Comparison of ENCODE assay signal across 11 cellular contexts in genomic region chr4:108498925-108499324, GRCh38.
"Had no signal": no experiment of that assay in that cellular context is flagged by ENCODE, and none has a peak within 500 bp of the region (broad histone marks: within the 10 kb centered on the region; RNA-seq: fewer than 3 reads in every experiment).

No MANE protein-coding gene starts in this region.

- H3K4me3 ChIP-seq: GM23248, GM23338, HAP-1 had no signal

- FAIRE-seq: H1, H54 had no signal

- DNase-seq: GM23248, GOT3, H7, H9, HCEC 1CT, HFFc6 had no signal

- H3K4me2 ChIP-seq: GM23338 had no signal

- ATAC-seq: GM23338, HCT116 had no signal

- H3K36me3 ChIP-seq: HAP-1 had no signal

- H2AFZ ChIP-seq: GM23248, GM23338 had no signal

- H3K4me1 ChIP-seq: HAP-1 had no signal

- H3K27ac ChIP-seq: GM23248 had no signal

- H3K9ac ChIP-seq: GM23248 had no signal
